19 cellular contexts compared by ENCODE assay signal in the genomic region with DNA sequence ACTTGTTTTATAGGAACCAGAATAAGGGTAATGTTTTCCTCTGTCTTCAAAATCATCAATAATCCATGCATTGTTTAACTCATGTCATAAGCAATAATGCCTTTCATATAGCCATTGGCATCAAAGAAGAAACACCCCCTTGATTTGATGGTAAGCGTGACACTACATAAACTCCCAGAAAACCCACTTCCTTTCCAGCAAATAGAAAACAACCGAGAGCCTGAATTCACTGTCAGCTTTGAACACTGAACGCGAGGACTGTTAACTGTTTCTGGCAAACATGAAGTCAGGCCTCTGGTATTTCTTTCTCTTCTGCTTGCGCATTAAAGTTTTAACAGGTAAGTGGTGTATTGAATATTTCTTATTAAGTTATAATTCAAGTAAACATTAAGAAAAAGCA. TPM values are rescaled to one million over a fixed set of nuclear protein-coding genes. Genes with fewer than 3 reads are reported as not detected.
DNase-seq lines count a peak whose midpoint lies in the region; ATAC-seq and TF ChIP-seq lines count a peak whose summit lies in the region.
"Had no signal": no experiment of that assay in that cellular context is flagged by ENCODE, and none has a peak within 500 bp of the region (broad histone marks: within the 10 kb centered on the region; RNA-seq: fewer than 3 reads in every experiment).

A gene with protein sequence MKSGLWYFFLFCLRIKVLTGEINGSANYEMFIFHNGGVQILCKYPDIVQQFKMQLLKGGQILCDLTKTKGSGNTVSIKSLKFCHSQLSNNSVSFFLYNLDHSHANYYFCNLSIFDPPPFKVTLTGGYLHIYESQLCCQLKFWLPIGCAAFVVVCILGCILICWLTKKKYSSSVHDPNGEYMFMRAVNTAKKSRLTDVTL (plus strand): TSS at position 229 of the 400 bp plus-strand sequence. CDS start 52 bp downstream, at position 281.

- peaks cover 63% of the 10 kb centered on the region for H3K4me1 ChIP-seq in CD4-positive, alpha-beta memory T cell (ENCODE audit: insufficient read depth, low read length)
- H3K4me1 ChIP-seq in Loucy (ENCODE audit: insufficient read depth, low read length, poor library complexity, severe bottlenecking) (peaks cover 17% of the 10 kb centered on the region), lower lobe of right lung (no peaks in the 10 kb centered on the region), right atrium auricular region (no peaks in the 10 kb centered on the region)
- H3K4me1 ChIP-seq: BE2C had no signal

- peak within 1 kb of the TSS; percentile 70 to 77 for H3K4me3 ChIP-seq in CD4-positive, alpha-beta memory T cell (ENCODE audit: low read length in 2 of 2)
- H3K4me3 ChIP-seq in Loucy (ENCODE audit: low read length, poor library complexity, severe bottlenecking), result peak within 1 kb of the TSS; percentile 15
- peak within 1 kb of the TSS; percentile 20 for H3K4me3 ChIP-seq in lower lobe of right lung
- no peak within 1 kb of the TSS for H3K4me3 ChIP-seq in right atrium auricular region
- H3K4me3 ChIP-seq: ovary, PC-9, thoracic aorta had no signal

- H3K9me2 ChIP-seq in Loucy (replicated peaks; ENCODE audit: low read depth, low read length), result no peaks in the 10 kb centered on the region

- H3K9ac ChIP-seq in Loucy (ENCODE audit: low read depth, low read length, poor library complexity, severe bottlenecking), result peak within 1 kb of the TSS; percentile 1

- peaks cover 11 to 43% of the 10 kb centered on the region in 2 donors for H3K36me3 Mint-ChIP-seq in CD4-positive, alpha-beta memory T cell
- H3K36me3 Mint-ChIP-seq in activated T-helper 1 cell treated with anti-CD3 and anti-CD28 coated beads, Interleukin-12 subunit alpha, Interleukin-12 subunit beta, Interleukin-2, Interleukin-4 antibody, amounts not matched to agents 30 ng/mL and 10 ng/mL and 1 ng/mL, durations not matched to agents 14 hours and 24 hours and 36 hours (ENCODE audit: low read depth), result peaks cover 43% of the 10 kb centered on the region
- H3K36me3 Mint-ChIP-seq: mesothelial cell of epicardium had no signal

- no peaks in the 10 kb centered on the region for H3K36me3 ChIP-seq in CD4-positive, alpha-beta memory T cell (ENCODE audit: insufficient read depth, low read length)
- H3K36me3 ChIP-seq in Loucy (ENCODE audit: insufficient read depth, low read length) (no peaks in the 10 kb centered on the region), lower lobe of right lung (no peaks in the 10 kb centered on the region), right atrium auricular region (no peaks in the 10 kb centered on the region)
- H3K36me3 ChIP-seq: BE2C, ovary, thoracic aorta had no signal

- DNase-seq in CD4-positive, alpha-beta memory T cell, result peak; percentile 66 to 81 (median 73)
- DNase-seq in activated T-helper 1 cell treated with anti-CD3 and anti-CD28 coated beads, Interleukin-12 subunit alpha, Interleukin-12 subunit beta, Interleukin-2, Interleukin-4 antibody, amounts not matched to agents 30 ng/mL and 10 ng/mL and 1 ng/mL, durations not matched to agents 14 hours and 24 hours and 36 hours (ENCODE audit: low spot score), result peak; percentile 65
- DNase-seq in lower lobe of right lung, result no peak
- DNase-seq in NCI-H2227 (lab: John Stamatoyannopoulos, UW; ENCODE audit: unreplicated experiment), result no peak
- no peak for DNase-seq in right atrium auricular region (ENCODE audit: low spot score)
- no peak for DNase-seq in NCI-H526 treated with DMSO at 0.1 percent for 48 hours (lab: John Stamatoyannopoulos, UW)
- DNase-seq: BE2C, DMS79 treated with DMSO at 0.1 percent for 48 hours, H7, Karpas-422, NCI-H510A, ovary, PC-9 had no signal

- H3K27ac Mint-ChIP-seq in CD4-positive, alpha-beta memory T cell, result peak within 1 kb of the TSS; percentile 93 to 98 (median 96)
- H3K27ac Mint-ChIP-seq in activated T-helper 1 cell treated with anti-CD3 and anti-CD28 coated beads, Interleukin-12 subunit alpha, Interleukin-12 subunit beta, Interleukin-2, Interleukin-4 antibody, amounts not matched to agents 30 ng/mL and 10 ng/mL and 1 ng/mL, durations not matched to agents 14 hours and 24 hours and 36 hours, result peak within 1 kb of the TSS; percentile 93
- H3K27ac Mint-ChIP-seq: mesothelial cell of epicardium had no signal

- intact Hi-C loops in CD4-positive, alpha-beta memory T cell (cut with micrococcal nuclease), result loop anchor here (1.0 to 5.0 kb wide), 3 partner anchors 10 to 66 kb away; no protein-coding TSS in a partner anchor
- intact Hi-C loops in activated T-helper 1 cell treated with anti-CD3 and anti-CD28 coated beads, Interleukin-12 subunit alpha, Interleukin-12 subunit beta, Interleukin-2, Interleukin-4 antibody, amounts not matched to agents 30 ng/mL and 10 ng/mL and 1 ng/mL, durations not matched to agents 14 hours and 24 hours and 36 hours (cut with micrococcal nuclease), result loop anchor here (2.0 to 10.0 kb wide), 2 partner anchors 228 to 318 kb away; no protein-coding TSS in a partner anchor
- intact Hi-C loops in lower lobe of right lung (cut with DNase I), result no loop called here

- peak within 1 kb of the TSS; percentile 45 for H3K4me2 ChIP-seq in Loucy (ENCODE audit: low read depth, low read length, poor library complexity, severe bottlenecking)
- H3K4me2 ChIP-seq: PC-9 had no signal

- no peaks in the 10 kb centered on the region for H3K79me2 ChIP-seq in Loucy (ENCODE audit: insufficient read depth, low read length)

- H3K27me3 Mint-ChIP-seq in CD4-positive, alpha-beta memory T cell, result no peaks in the 10 kb centered on the region
- H3K27me3 Mint-ChIP-seq in activated T-helper 1 cell treated with anti-CD3 and anti-CD28 coated beads, Interleukin-12 subunit alpha, Interleukin-12 subunit beta, Interleukin-2, Interleukin-4 antibody, amounts not matched to agents 30 ng/mL and 10 ng/mL and 1 ng/mL, durations not matched to agents 14 hours and 24 hours and 36 hours (ENCODE audit: insufficient read depth), result no peaks in the 10 kb centered on the region

- H3K27me3 ChIP-seq in CD4-positive, alpha-beta memory T cell (ENCODE audit: insufficient read depth, low read length), result no peaks in the 10 kb centered on the region
- H3K27me3 ChIP-seq in Loucy (ENCODE audit: insufficient read depth, low read length, poor library complexity, severe bottlenecking), result no peaks in the 10 kb centered on the region
- no peaks in the 10 kb centered on the region for H3K27me3 ChIP-seq in lower lobe of right lung (ENCODE audit: low read depth)
- no peaks in the 10 kb centered on the region for H3K27me3 ChIP-seq in right atrium auricular region
- H3K27me3 ChIP-seq: BE2C, ovary had no signal

- POLR2A ChIA-PET in CD4-positive, alpha-beta memory T cell (lab: Charles Lee; ENCODE audit: partially characterized antibody), result interaction anchor here (1.0 to 2.8 kb wide), 6 partner anchors 10 to 82 kb away, joined by 4 to 19 read pairs (median 10); no protein-coding TSS in a partner anchor

- no peaks in the 10 kb centered on the region for H3F3A ChIP-seq in Loucy (ENCODE audit: low read depth)

- peak within 1 kb of the TSS; percentile 91 to 99 (median 96) for H3K4me3 Mint-ChIP-seq in CD4-positive, alpha-beta memory T cell
- H3K4me3 Mint-ChIP-seq in activated T-helper 1 cell treated with anti-CD3 and anti-CD28 coated beads, Interleukin-12 subunit alpha, Interleukin-12 subunit beta, Interleukin-2, Interleukin-4 antibody, amounts not matched to agents 30 ng/mL and 10 ng/mL and 1 ng/mL, durations not matched to agents 14 hours and 24 hours and 36 hours, result peak within 1 kb of the TSS; percentile 95
- H3K4me3 Mint-ChIP-seq: mesothelial cell of epicardium had no signal

- TF ChIP-seq CTCF in Loucy (conservative IDR thresholded peaks at IDR 0.05; ENCODE audit: low read length), result no peak
- no peak for TF ChIP-seq CTCF in lower lobe of right lung (IDR thresholded peaks at IDR 0.05)
- TF ChIP-seq CTCF in right atrium auricular region (IDR thresholded peaks at IDR 0.05), result no peak

- no peaks in the 10 kb centered on the region for H3K9me3 ChIP-seq in CD4-positive, alpha-beta memory T cell (ENCODE audit: control insufficient read depth in 1 of 2, low read length in 2 of 2)
- no peaks in the 10 kb centered on the region for H3K9me3 ChIP-seq in Loucy (ENCODE audit: insufficient read depth, low read depth, low read length)
- H3K9me3 ChIP-seq in lower lobe of right lung, result no peaks in the 10 kb centered on the region
- H3K9me3 ChIP-seq in right atrium auricular region, result no peaks in the 10 kb centered on the region
- H3K9me3 ChIP-seq: BE2C, ovary, thoracic aorta had no signal

- no peaks in the 10 kb centered on the region for H4K20me1 ChIP-seq in Loucy (ENCODE audit: insufficient read depth, low read length, poor library complexity, severe bottlenecking)

- H3K4me1 Mint-ChIP-seq in CD4-positive, alpha-beta memory T cell, result peaks cover 45 to 90% (median 60%) of the 10 kb centered on the region in 4 donors
- peaks cover 63% of the 10 kb centered on the region for H3K4me1 Mint-ChIP-seq in activated T-helper 1 cell treated with anti-CD3 and anti-CD28 coated beads, Interleukin-12 subunit alpha, Interleukin-12 subunit beta, Interleukin-2, Interleukin-4 antibody, amounts not matched to agents 30 ng/mL and 10 ng/mL and 1 ng/mL, durations not matched to agents 14 hours and 24 hours and 36 hours (ENCODE audit: low read depth)

- peak within 1 kb of the TSS; percentile 79 for H3K27ac ChIP-seq in CD4-positive, alpha-beta memory T cell (ENCODE audit: low read depth, low read length)
- no peak within 1 kb of the TSS for H3K27ac ChIP-seq in lower lobe of right lung
- H3K27ac ChIP-seq in right atrium auricular region, result no peak within 1 kb of the TSS
- H3K27ac ChIP-seq: epithelial cell of prostate, ovary, PC-9, thoracic aorta had no signal

- CTCF ChIA-PET in CD4-positive, alpha-beta memory T cell (lab: Charles Lee; ENCODE audit: partially characterized antibody), result interaction anchor here (2.8 kb wide), 1 partner anchor 114 kb away, joined by 9 read pairs; no protein-coding TSS in a partner anchor

- no peak for ATAC-seq in lower lobe of right lung
- ATAC-seq in HG03520 (IDR thresholded peaks at IDR 0.05; ENCODE audit: unreplicated experiment), result no peak

- peak within 1 kb of the TSS; percentile 25; the same call in 1 of the 2 replicates for H2AFZ ChIP-seq in Loucy (ENCODE audit: low read length)
- H2AFZ ChIP-seq: PC-9 had no signal

- no peaks in the 10 kb centered on the region for H3K9me3 Mint-ChIP-seq in CD4-positive, alpha-beta memory T cell
- H3K9me3 Mint-ChIP-seq in activated T-helper 1 cell treated with anti-CD3 and anti-CD28 coated beads, Interleukin-12 subunit alpha, Interleukin-12 subunit beta, Interleukin-2, Interleukin-4 antibody, amounts not matched to agents 30 ng/mL and 10 ng/mL and 1 ng/mL, durations not matched to agents 14 hours and 24 hours and 36 hours, result peaks cover 5% of the 10 kb centered on the region

RNA-seq across cellular contexts. Expression of the gene that starts here (rescaled TPM):
- 10 to 100 TPM; 52.9 to 53.2 TPM for total RNA-seq in CD4-positive, alpha-beta memory T cell
- 10 to 100 TPM; 28.1 to 29.1 TPM for polyA plus RNA-seq in CD4-positive, alpha-beta memory T cell
- total RNA-seq in activated T-helper 1 cell treated with anti-CD3 and anti-CD28 coated beads, Interleukin-12 subunit alpha, Interleukin-12 subunit beta, Interleukin-2, Interleukin-4 antibody, amounts not matched to agents 30 ng/mL and 10 ng/mL and 1 ng/mL, durations not matched to agents 14 hours and 24 hours and 36 hours, result 143 and 150 TPM in 2 replicates
- total RNA-seq in lower lobe of right lung (3.0 TPM), right atrium auricular region (not detected)
- total RNA-seq: glomerular endothelial cell, H7, mesothelial cell of epicardium, PC-9 had no signal

Comparison
In these comparisons a context has a peak if more than half of its experiments do, and no peak if none do; other contexts are left out.
1. RNA of the gene that starts here (total RNA-seq): 143 to 150 TPM in activated T-helper 1 cell treated with anti-CD3 and anti-CD28 coated beads, Interleukin-12 subunit alpha, Interleukin-12 subunit beta, Interleukin-2, Interleukin-4 antibody, amounts not matched to agents 30 ng/mL and 10 ng/mL and 1 ng/mL, durations not matched to agents 14 hours and 24 hours and 36 hours and 52.9 to 53.2 TPM in CD4-positive, alpha-beta memory T cell; 3.0 TPM in lower lobe of right lung (single experiment) and not detected in right atrium auricular region; every median in the first group is over 10 times any median in the second.
2. DNase-seq: peak in CD4-positive, alpha-beta memory T cell (5 of 5) and activated T-helper 1 cell treated with anti-CD3 and anti-CD28 coated beads, Interleukin-12 subunit alpha, Interleukin-12 subunit beta, Interleukin-2, Interleukin-4 antibody, amounts not matched to agents 30 ng/mL and 10 ng/mL and 1 ng/mL, durations not matched to agents 14 hours and 24 hours and 36 hours (single experiment); none in lower lobe of right lung (single experiment), NCI-H2227 (single experiment), right atrium auricular region (single experiment) and NCI-H526 treated with DMSO at 0.1 percent for 48 hours (single experiment).
3. H3K4me3 ChIP-seq: peak in CD4-positive, alpha-beta memory T cell (2 of 2), Loucy (single experiment) and lower lobe of right lung (single experiment); none in right atrium auricular region (0 of 2).